In genomic region chr16:82533161-82533560, GRCh38 we compare ENCODE assay signal across 7 cellular contexts.
"Had no signal": no experiment of that assay in that cellular context is flagged by ENCODE, and none has a peak within 500 bp of the region (broad histone marks: within the 10 kb centered on the region; RNA-seq: fewer than 3 reads in every experiment).

No MANE protein-coding gene starts in this region.

- H3K27ac ChIP-seq: HL-60 had no signal

- DNase-seq: H9, HCEC 1CT, IMR-90, KG1 had no signal

- ATAC-seq: GM23338, K562 had no signal

- H3K4me3 ChIP-seq: GM23338, K562 had no signal
